Comparison of ENCODE assay signal across 14 cellular contexts in the genomic region with DNA sequence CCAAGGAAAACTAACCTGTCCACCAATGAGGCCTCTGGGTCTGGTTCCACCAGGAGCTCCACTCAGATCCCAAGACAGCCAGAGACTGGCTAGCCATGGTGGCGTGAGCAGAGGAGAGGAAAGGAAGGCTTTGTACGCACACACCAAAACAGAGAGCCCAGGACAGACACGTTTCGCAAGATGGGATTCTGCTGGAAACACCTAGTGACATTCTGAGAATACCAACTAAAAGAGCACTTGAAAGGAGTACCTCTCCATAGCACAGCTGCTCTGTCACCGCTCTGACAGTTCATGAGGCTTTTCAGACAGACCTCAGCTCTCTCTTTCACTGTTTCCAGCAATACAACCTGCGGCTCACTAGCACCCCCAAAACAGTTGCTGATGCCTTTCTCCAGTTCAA.
"Had no signal": no experiment of that assay in that cellular context is flagged by ENCODE, and none has a peak within 500 bp of the region (broad histone marks: within the 10 kb centered on the region; RNA-seq: fewer than 3 reads in every experiment).

No MANE protein-coding gene starts in this region.

- H3K27ac ChIP-seq: foreskin keratinocyte, heart left ventricle, testis, uterus had no signal

- H3K4me1 ChIP-seq: foreskin keratinocyte, testis, uterus had no signal

- H3K36me3 ChIP-seq: heart left ventricle, uterus had no signal

- H3K4me3 ChIP-seq: heart left ventricle, testis, uterus had no signal

- ATAC-seq: foreskin keratinocyte; heart left ventricle; left colon; sciatic nerve; stimulated activated naive CD8-positive, alpha-beta T cell treated with anti-CD3 and anti-CD28 coated beads, Interleukin-15, Interleukin-2, amounts not matched to agents 100 U/mL and 50 U/mL, for 24 hours had no signal

- DNase-seq: activated B cell treated with CpG ODN at 0.5 μM for 24 hours; activated CD4-positive, alpha-beta T cell treated with anti-CD3 and anti-CD28 coated beads, Interleukin-2, amount 50 U/mL, for 1 hour; activated naive CD4-positive, alpha-beta T cell treated with anti-CD3 and anti-CD28 coated beads, Interleukin-2, amount 10 ng/mL, durations not matched to agents 7 days and 5 days; anterior cingulate cortex; foreskin keratinocyte; heart left ventricle; left colon; stimulated activated CD4-positive, alpha-beta T cell treated with anti-CD3 and anti-CD28 coated beads, Interleukin-12 subunit alpha, Interleukin-12 subunit beta, amount 100 ng/mL, for 4 hours; stimulated activated naive CD8-positive, alpha-beta T cell treated with anti-CD3 and anti-CD28 coated beads, Interleukin-15, Interleukin-2, amounts not matched to agents 100 U/mL and 50 U/mL, for 24 hours; testis; uterus had no signal

- H3K9me3 Mint-ChIP-seq: activated B cell treated with CpG ODN at 0.5 μM for 24 hours, memory B cell had no signal

- H3K27me3 ChIP-seq: foreskin keratinocyte, heart left ventricle, testis, uterus had no signal

- H3K4me3 Mint-ChIP-seq: activated B cell treated with CpG ODN at 0.5 μM for 24 hours; activated naive CD4-positive, alpha-beta T cell treated with anti-CD3 and anti-CD28 coated beads, Interleukin-2, amount 10 ng/mL, durations not matched to agents 7 days and 5 days; memory B cell; neural crest cell had no signal

- H3K27me3 Mint-ChIP-seq: activated B cell treated with CpG ODN at 0.5 μM for 24 hours; activated naive CD4-positive, alpha-beta T cell treated with anti-CD3 and anti-CD28 coated beads, Interleukin-2, amount 10 ng/mL, durations not matched to agents 7 days and 5 days; memory B cell had no signal

- H3K27ac Mint-ChIP-seq: activated B cell treated with CpG ODN at 0.5 μM for 24 hours; activated naive CD4-positive, alpha-beta T cell treated with anti-CD3 and anti-CD28 coated beads, Interleukin-2, amount 10 ng/mL, durations not matched to agents 7 days and 5 days; memory B cell had no signal

- H3K9me3 ChIP-seq: heart left ventricle, testis, uterus had no signal
